25 cellular contexts compared by ENCODE assay signal in genomic region chr16:90042946-90043514, GRCh38. TPM values are rescaled to one million over a fixed set of nuclear protein-coding genes. Genes with fewer than 3 reads are reported as not detected.
"Had no signal": no experiment of that assay in that cellular context is flagged by ENCODE, and none has a peak within 500 bp of the region (broad histone marks: within the 10 kb centered on the region; RNA-seq: fewer than 3 reads in every experiment).

No MANE protein-coding gene starts in this region.

- H3K27ac ChIP-seq: colonic mucosa, heart left ventricle, neutrophil, spleen, thoracic aorta, transverse colon had no signal

- H3K4me3 ChIP-seq: colonic mucosa, heart left ventricle, spleen, thoracic aorta, transverse colon had no signal

- DNase-seq: colonic mucosa; dermis blood vessel endothelial cell; foreskin melanocyte; heart left ventricle; hypothalamus; kidney glomerular epithelial cell; naive thymus-derived CD4-positive, alpha-beta T cell; nephron progenitor cell; spleen; stimulated activated CD4-positive, alpha-beta T cell treated with anti-CD3 and anti-CD28 coated beads, Interleukin-15, amount 100 ng/mL, for 24 hours; stimulated activated CD4-positive, alpha-beta T cell treated with anti-CD3 and anti-CD28 coated beads, Interleukin-1b, Interleukin-23, amount 100 ng/mL, for 48 hours; stimulated activated CD4-positive, alpha-beta T cell treated with anti-CD3 and anti-CD28 coated beads, Interleukin-4, amount 100 ng/mL, for 24 hours; transverse colon had no signal

- H3K9me3 ChIP-seq: colonic mucosa, heart left ventricle, neutrophil, spleen, thoracic aorta, transverse colon had no signal

- H3K27me3 ChIP-seq: colonic mucosa had no signal

RNA-seq across cellular contexts. Expression of gene PRDM7, which starts 34.1 kb away (rescaled TPM):
- total RNA-seq: colonic mucosa; dermis blood vessel endothelial cell; epithelial cell of proximal tubule; heart left ventricle; liver; lung microvascular endothelial cell; mesenteric fat pad; mononuclear cell; naive thymus-derived CD4-positive, alpha-beta T cell; osteoblast; pulmonary artery endothelial cell; sciatic nerve; skeletal muscle tissue; spleen; thoracic aorta; transverse colon; urinary bladder had no signal
- polyA plus RNA-seq: heart left ventricle; liver; naive thymus-derived CD4-positive, alpha-beta T cell; spleen; urinary bladder had no signal
